In the genomic region with DNA sequence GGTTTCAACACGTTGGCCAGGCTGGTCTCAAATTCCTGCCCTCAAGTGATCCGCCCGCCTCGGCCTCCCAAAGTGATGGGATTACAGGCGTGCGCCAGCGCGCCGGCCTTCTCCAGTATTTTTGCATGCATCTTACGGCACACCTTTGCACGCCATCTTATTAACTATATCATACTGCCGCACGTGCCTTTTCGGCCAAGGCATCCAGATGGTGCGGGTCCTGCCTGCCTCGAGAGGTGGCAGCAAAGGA, we compare ENCODE assay signal across 8 cellular contexts. TPM values are rescaled to one million over a fixed set of nuclear protein-coding genes. Genes with fewer than 3 reads are reported as not detected.
DNase-seq lines count a peak whose midpoint lies in the region; ATAC-seq, FAIRE-seq and TF ChIP-seq lines count a peak whose summit lies in the region.

No MANE protein-coding gene starts in this region.

- H3K27ac Mint-ChIP-seq in CD14-positive monocyte (peak overlapping the region in 5 of 7 donors; percentile 57 to 86 (median 81)), glutamatergic neuron (ENCODE audit: unreplicated experiment) (peak overlapping the region; percentile 85)

- H3K27ac ChIP-seq in VCaP, result peak overlapping the region; percentile 94
- peak overlapping the region; percentile 79 to 97 (median 94) for H3K27ac ChIP-seq in spleen

- H3K4me1 ChIP-seq in spleen, result peaks cover 6 to 31% (median 23%) of the 10 kb centered on the region in 6 donors

- H3K27me3 Mint-ChIP-seq in CD14-positive monocyte (ENCODE audit: low read depth in 3 of 3) (peaks cover 0 to 8% (median 0%) of the 10 kb centered on the region in 3 donors), glutamatergic neuron (ENCODE audit: unreplicated experiment) (peaks cover 5% of the 10 kb centered on the region)

- H3K36me3 Mint-ChIP-seq in CD14-positive monocyte (peaks cover 11 to 21% of the 10 kb centered on the region in 2 donors), glutamatergic neuron (ENCODE audit: unreplicated experiment) (peaks cover 6% of the 10 kb centered on the region)

- ATAC-seq in HG03095 (IDR thresholded peaks at IDR 0.05; ENCODE audit: unreplicated experiment) (no peak), GM21737 (IDR thresholded peaks at IDR 0.05; ENCODE audit: unreplicated experiment) (no peak)

- H3K27me3 ChIP-seq in spleen (replicated peaks in 1 of 7), result no peaks in the 10 kb centered on the region

- DNase-seq in CD14-positive monocyte (ENCODE audit: low spot score) (peak; percentile 83), HCEC 1CT (peak; percentile 78), glutamatergic neuron (no peak), spleen (no peak), frontal cortex (ENCODE audit: low spot score in 2 of 2) (no peak)

- no peak for TF ChIP-seq POLR2A in spleen (IDR thresholded peaks at IDR 0.05)

- H3K4me3 ChIP-seq in spleen, result peak overlapping the region; percentile 79 to 97 (median 94)

- 1 to 3% (median 1%) methylated on average over 14 to 16 of the region's 16 CpGs for WGBS in spleen, 5 donors

- H3K4me1 Mint-ChIP-seq in CD14-positive monocyte (peaks cover 16% of the 10 kb centered on the region), glutamatergic neuron (ENCODE audit: low read depth, unreplicated experiment) (peaks cover 4% of the 10 kb centered on the region)

- peaks cover 0 to 2% (median under 1%) of the 10 kb centered on the region in 8 donors for H3K9me3 ChIP-seq in spleen

- intact Hi-C loops in CD14-positive monocyte (cut with micrococcal nuclease), result loop anchor here (2.0 to 5.0 kb wide), 3 partner anchors 14 to 181 kb away; a partner anchor contains a TSS
- intact Hi-C loops in spleen (cut with DNase I; ENCODE audit: low total_unique reads), result no loop called here

- H3K9me3 Mint-ChIP-seq in CD14-positive monocyte, result peaks cover under 1 to 5% (median 2%) of the 10 kb centered on the region in 7 donors
- H3K9me3 Mint-ChIP-seq in glutamatergic neuron (ENCODE audit: unreplicated experiment), result peaks cover 9% of the 10 kb centered on the region

- H3K36me3 ChIP-seq in spleen, result peaks cover 3 to 21% (median 11%) of the 10 kb centered on the region in 6 donors

- TF ChIP-seq CTCF in CD14-positive monocyte (IDR thresholded peaks at IDR 0.05), result peak; percentile 36
- peak; percentile 69 for TF ChIP-seq CTCF in VCaP (conservative IDR thresholded peaks at IDR 0.05)
- no peak for TF ChIP-seq CTCF in glutamatergic neuron (IDR thresholded peaks at IDR 0.05; ENCODE audit: partially characterized antibody, unreplicated experiment)
- peak in 9 of 11 experiments; percentile 32 to 73 (median 59) for TF ChIP-seq CTCF in spleen (IDR thresholded peaks at IDR 0.05 in 8 of 11, conservative IDR thresholded peaks at IDR 0.05 in 3 of 11)

- H3K4me3 Mint-ChIP-seq in CD14-positive monocyte, result peak overlapping the region; percentile 79 to 81
- H3K4me3 Mint-ChIP-seq in glutamatergic neuron (ENCODE audit: unreplicated experiment), result peak overlapping the region; percentile 83

- FAIRE-seq in frontal cortex (lab: Jason Lieb, UNC), result no peak

RNA-seq across cellular contexts. Expression of a gene that starts 0.8 kb away (rescaled TPM):
- polyA plus RNA-seq in CD14-positive monocyte (1 to 10 TPM; 6.5 to 6.6 TPM), spleen (10 to 100 TPM; 32.6 to 36.4 (median 34.6) TPM)
- total RNA-seq in glutamatergic neuron (ENCODE audit: unreplicated experiment) (38.3 TPM), spleen (10 to 100 TPM; 18.2 to 51.1 (median 37.9) TPM), frontal cortex (24.1 TPM)

RNA-seq across cellular contexts. Expression of a gene that starts 14.5 kb away (rescaled TPM):
- polyA plus RNA-seq in CD14-positive monocyte (10 to 100 TPM; 18.7 to 23.5 TPM), spleen (10 to 100 TPM; 19.3 to 38.9 (median 31.6) TPM)
- total RNA-seq in glutamatergic neuron (ENCODE audit: unreplicated experiment) (32.8 TPM), spleen (10 to 100 TPM; 14.0 to 27.9 (median 18.1) TPM), frontal cortex (8.6 TPM)

RNA-seq across cellular contexts. Expression of a gene that starts 33.4 kb away (rescaled TPM):
- polyA plus RNA-seq in CD14-positive monocyte (1 to 10 TPM; 1.0 to 1.1 TPM), spleen (10 to 100 TPM; 20.8 to 69.8 (median 67.0) TPM)
- total RNA-seq in glutamatergic neuron (ENCODE audit: unreplicated experiment) (12.5 TPM), spleen (10 to 100 TPM; 18.8 to 51.5 (median 32.3) TPM), frontal cortex (9.4 TPM)

Comparison
In these comparisons a context has a peak if more than half of its experiments do, and no peak if none do; other contexts are left out.
1. DNase-seq: peak in CD14-positive monocyte (single experiment) and HCEC 1CT (single experiment); none in glutamatergic neuron (single experiment), spleen (single experiment) and frontal cortex (0 of 2).